ENCODE assay signal across 29 cellular contexts in genomic region chr3:154152741-154153140, GRCh38. TPM values are rescaled to one million over a fixed set of nuclear protein-coding genes. Genes with fewer than 3 reads are reported as not detected.
"Had no signal": no experiment of that assay in that cellular context is flagged by ENCODE, and none has a peak within 500 bp of the region (broad histone marks: within the 10 kb centered on the region; RNA-seq: fewer than 3 reads in every experiment).

No MANE protein-coding gene starts in this region.

- H3K36me3 Mint-ChIP-seq: activated naive CD4-positive, alpha-beta T cell treated with anti-CD3 and anti-CD28 coated beads, Interleukin-2, amount 50 U/mL, for 24 hours; activated naive CD8-positive, alpha-beta T cell treated with anti-CD3 and anti-CD28 coated beads for 36 hours had no signal

- H3K36me3 ChIP-seq: adrenal gland, brain microvascular endothelial cell, gastrocnemius medialis had no signal

- H3K4me1 ChIP-seq: adrenal gland, gastrocnemius medialis, heart left ventricle had no signal

- H3K4me3 Mint-ChIP-seq: activated B cell treated with CpG ODN at 0.5 μM for 24 hours; activated CD8-positive, alpha-beta T cell treated with anti-CD3 and anti-CD28 coated beads for 36 hours; activated naive CD4-positive, alpha-beta T cell treated with anti-CD3 and anti-CD28 coated beads, Interleukin-2, amount 50 U/mL, for 24 hours; activated naive CD8-positive, alpha-beta T cell treated with anti-CD3 and anti-CD28 coated beads for 36 hours; activated naive CD8-positive, alpha-beta T cell treated with anti-CD3 and anti-CD28 coated beads, Interleukin-2, amount 50 U/mL, for 24 hours; activated T-cell treated with anti-CD3 and anti-CD28 coated beads, Interleukin-2, amount 50 U/mL, for 4 hours; activated T-helper 17 cell treated with anti-CD3 and anti-CD28 coated beads, Interleukin-2, amount 50 U/mL, for 72 hours; central memory CD8-positive, alpha-beta T cell; dendritic cell treated with granulocyte-macrophage colony-stimulating factor and Interleukin-4, amounts not matched to agents 40 ng/mL and 50 ng/mL, for 4 days; endodermal cell had no signal

- H3K27me3 ChIP-seq: adrenal gland, brain microvascular endothelial cell, esophagus muscularis mucosa, foreskin keratinocyte, gastrocnemius medialis, heart left ventricle had no signal

- H3K4me1 Mint-ChIP-seq: activated B cell treated with CpG ODN at 0.5 μM for 24 hours; activated naive CD4-positive, alpha-beta T cell treated with anti-CD3 and anti-CD28 coated beads, Interleukin-2, amount 50 U/mL, for 24 hours; activated naive CD8-positive, alpha-beta T cell treated with anti-CD3 and anti-CD28 coated beads for 36 hours; activated naive CD8-positive, alpha-beta T cell treated with anti-CD3 and anti-CD28 coated beads, Interleukin-2, amount 50 U/mL, for 24 hours; activated T-helper 17 cell treated with anti-CD3 and anti-CD28 coated beads, Interleukin-2, amount 50 U/mL, for 72 hours; central memory CD8-positive, alpha-beta T cell had no signal

- DNase-seq: activated B cell treated with CpG ODN at 0.5 μM for 24 hours; activated CD4-positive, alpha-beta T cell treated with anti-CD3 and anti-CD28 coated beads for 48 hours; activated CD4-positive, alpha-beta T cell treated with anti-CD3 and anti-CD28 coated beads, Interleukin-2, amount 50 U/mL, for 1 hour; activated CD4-positive, alpha-beta T cell treated with anti-CD3 and anti-CD28 coated beads, Interleukin-2, amount 50 U/mL, for 48 hours; activated CD8-positive, alpha-beta memory T cell treated with anti-CD3 and anti-CD28 coated beads for 24 hours; activated CD8-positive, alpha-beta T cell treated with anti-CD3 and anti-CD28 coated beads for 36 hours; activated effector memory CD4-positive, alpha-beta T cell treated with Interleukin-2 at 50 U/mL for 16 hours; activated gamma-delta T cell treated with Interleukin-2 at 50 U/mL for 16 hours; activated naive CD4-positive, alpha-beta T cell treated with Interleukin-2 at 50 U/mL for 16 hours; activated naive CD8-positive, alpha-beta T cell treated with anti-CD3 and anti-CD28 coated beads for 36 hours; activated naive CD8-positive, alpha-beta T cell treated with anti-CD3 and anti-CD28 coated beads, Interleukin-2, amount 50 U/mL, for 24 hours; activated T-cell treated with anti-CD3 and anti-CD28 coated beads, Interleukin-2, amount 50 U/mL, for 4 hours; adrenal gland; anterior cingulate cortex; brain microvascular endothelial cell; dorsolateral prefrontal cortex; effector memory CD4-positive, alpha-beta T cell; endodermal cell; gastrocnemius medialis; glutamatergic neuron; heart left ventricle; WERI-Rb-1 had no signal

- H3K27me3 Mint-ChIP-seq: activated B cell treated with CpG ODN at 0.5 μM for 24 hours; dendritic cell treated with granulocyte-macrophage colony-stimulating factor and Interleukin-4, amounts not matched to agents 40 ng/mL and 50 ng/mL, for 4 days had no signal

- H3K27ac ChIP-seq: adrenal gland, coronary artery, dorsolateral prefrontal cortex, esophagus muscularis mucosa, foreskin keratinocyte, gastrocnemius medialis, heart left ventricle, WERI-Rb-1 had no signal

- H3K27ac Mint-ChIP-seq: activated B cell treated with CpG ODN at 0.5 μM for 24 hours; activated CD8-positive, alpha-beta T cell treated with anti-CD3 and anti-CD28 coated beads for 36 hours; activated naive CD4-positive, alpha-beta T cell treated with anti-CD3 and anti-CD28 coated beads, Interleukin-2, amount 50 U/mL, for 24 hours; activated naive CD8-positive, alpha-beta T cell treated with anti-CD3 and anti-CD28 coated beads for 36 hours; activated naive CD8-positive, alpha-beta T cell treated with anti-CD3 and anti-CD28 coated beads, Interleukin-2, amount 50 U/mL, for 24 hours; activated T-helper 17 cell treated with anti-CD3 and anti-CD28 coated beads, Interleukin-2, amount 50 U/mL, for 72 hours; dendritic cell treated with granulocyte-macrophage colony-stimulating factor and Interleukin-4, amounts not matched to agents 40 ng/mL and 50 ng/mL, for 4 days; endodermal cell had no signal

- H3K9me3 Mint-ChIP-seq: activated B cell treated with CpG ODN at 0.5 μM for 24 hours; activated CD8-positive, alpha-beta T cell treated with anti-CD3 and anti-CD28 coated beads for 36 hours; activated naive CD4-positive, alpha-beta T cell treated with anti-CD3 and anti-CD28 coated beads, Interleukin-2, amount 50 U/mL, for 24 hours; activated naive CD8-positive, alpha-beta T cell treated with anti-CD3 and anti-CD28 coated beads for 36 hours; activated naive CD8-positive, alpha-beta T cell treated with anti-CD3 and anti-CD28 coated beads, Interleukin-2, amount 50 U/mL, for 24 hours; activated T-cell treated with anti-CD3 and anti-CD28 coated beads, Interleukin-2, amount 50 U/mL, for 4 hours; activated T-helper 17 cell treated with anti-CD3 and anti-CD28 coated beads, Interleukin-2, amount 50 U/mL, for 72 hours; central memory CD8-positive, alpha-beta T cell; dendritic cell treated with granulocyte-macrophage colony-stimulating factor and Interleukin-4, amounts not matched to agents 40 ng/mL and 50 ng/mL, for 4 days; endodermal cell had no signal

- H3K9me3 ChIP-seq: adrenal gland, esophagus muscularis mucosa, gastrocnemius medialis, heart left ventricle had no signal

- H3K4me3 ChIP-seq: adrenal gland, coronary artery, dorsolateral prefrontal cortex, esophagus muscularis mucosa, gastrocnemius medialis, heart left ventricle had no signal

RNA-seq across cellular contexts. Expression of gene ARHGEF26, which starts 31.6 kb away (rescaled TPM):
- total RNA-seq: activated B cell treated with CpG ODN at 0.5 μM for 24 hours; activated CD8-positive, alpha-beta T cell treated with anti-CD3 and anti-CD28 coated beads for 36 hours had no signal
